2 cellular contexts compared by ENCODE assay signal in genomic region chr6:116025405-116025804, GRCh38.
A peak's percentile ranks its signal among the peaks of the same experiment; 100 is the strongest.
TF ChIP-seq lines count a peak whose summit lies in the region.

No MANE protein-coding gene starts in this region.

TF ChIP-seq in A549, 52 proteins besides CTCF, POLR2A, EP300 and RAD21 (continued from another document):
- TF ChIP-seq, protein P1, sequence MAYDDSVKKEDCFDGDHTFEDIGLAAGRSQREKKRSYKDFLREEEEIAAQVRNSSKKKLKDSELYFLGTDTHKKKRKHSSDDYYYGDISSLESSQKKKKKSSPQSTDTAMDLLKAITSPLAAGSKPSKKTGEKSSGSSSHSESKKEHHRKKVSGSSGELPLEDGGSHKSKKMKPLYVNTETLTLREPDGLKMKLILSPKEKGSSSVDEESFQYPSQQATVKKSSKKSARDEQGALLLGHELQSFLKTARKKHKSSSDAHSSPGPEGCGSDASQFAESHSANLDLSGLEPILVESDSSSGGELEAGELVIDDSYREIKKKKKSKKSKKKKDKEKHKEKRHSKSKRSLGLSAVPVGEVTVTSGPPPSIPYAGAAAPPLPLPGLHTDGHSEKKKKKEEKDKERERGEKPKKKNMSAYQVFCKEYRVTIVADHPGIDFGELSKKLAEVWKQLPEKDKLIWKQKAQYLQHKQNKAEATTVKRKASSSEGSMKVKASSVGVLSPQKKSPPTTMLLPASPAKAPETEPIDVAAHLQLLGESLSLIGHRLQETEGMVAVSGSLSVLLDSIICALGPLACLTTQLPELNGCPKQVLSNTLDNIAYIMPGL (CRISPR knock-in tag; IDR thresholded peaks at IDR 0.05; ENCODE audit: borderline replicate concordance): no peak
- TF ChIP-seq TFCP2L1 (CRISPR knock-in tag; IDR thresholded peaks at IDR 0.05) (no peak), CBX8 (IDR thresholded peaks at IDR 0.05) (no peak)

TF ChIP-seq in GM12878, 131 proteins besides CTCF, POLR2A, EP300 and RAD21 (continued from another document):
- TF ChIP-seq ATF2 (IDR thresholded peaks at IDR 0.05; ENCODE audit: low read length) (no peak), NFIC (IDR thresholded peaks at IDR 0.05; ENCODE audit: low read depth, low read length) (peak; percentile 72; the same call in 1 of the 2 replicates), NR2C1 (IDR thresholded peaks at IDR 0.05) (no peak), JUNB (IDR thresholded peaks at IDR 0.05) (peak; percentile 67)
- TF ChIP-seq, protein P2, sequence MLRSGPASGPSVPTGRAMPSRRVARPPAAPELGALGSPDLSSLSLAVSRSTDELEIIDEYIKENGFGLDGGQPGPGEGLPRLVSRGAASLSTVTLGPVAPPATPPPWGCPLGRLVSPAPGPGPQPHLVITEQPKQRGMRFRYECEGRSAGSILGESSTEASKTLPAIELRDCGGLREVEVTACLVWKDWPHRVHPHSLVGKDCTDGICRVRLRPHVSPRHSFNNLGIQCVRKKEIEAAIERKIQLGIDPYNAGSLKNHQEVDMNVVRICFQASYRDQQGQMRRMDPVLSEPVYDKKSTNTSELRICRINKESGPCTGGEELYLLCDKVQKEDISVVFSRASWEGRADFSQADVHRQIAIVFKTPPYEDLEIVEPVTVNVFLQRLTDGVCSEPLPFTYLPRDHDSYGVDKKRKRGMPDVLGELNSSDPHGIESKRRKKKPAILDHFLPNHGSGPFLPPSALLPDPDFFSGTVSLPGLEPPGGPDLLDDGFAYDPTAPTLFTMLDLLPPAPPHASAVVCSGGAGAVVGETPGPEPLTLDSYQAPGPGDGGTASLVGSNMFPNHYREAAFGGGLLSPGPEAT (IDR thresholded peaks at IDR 0.05; ENCODE audit: low read depth): no peak
